ENCODE assay signal across 9 cellular contexts in the genomic region with DNA sequence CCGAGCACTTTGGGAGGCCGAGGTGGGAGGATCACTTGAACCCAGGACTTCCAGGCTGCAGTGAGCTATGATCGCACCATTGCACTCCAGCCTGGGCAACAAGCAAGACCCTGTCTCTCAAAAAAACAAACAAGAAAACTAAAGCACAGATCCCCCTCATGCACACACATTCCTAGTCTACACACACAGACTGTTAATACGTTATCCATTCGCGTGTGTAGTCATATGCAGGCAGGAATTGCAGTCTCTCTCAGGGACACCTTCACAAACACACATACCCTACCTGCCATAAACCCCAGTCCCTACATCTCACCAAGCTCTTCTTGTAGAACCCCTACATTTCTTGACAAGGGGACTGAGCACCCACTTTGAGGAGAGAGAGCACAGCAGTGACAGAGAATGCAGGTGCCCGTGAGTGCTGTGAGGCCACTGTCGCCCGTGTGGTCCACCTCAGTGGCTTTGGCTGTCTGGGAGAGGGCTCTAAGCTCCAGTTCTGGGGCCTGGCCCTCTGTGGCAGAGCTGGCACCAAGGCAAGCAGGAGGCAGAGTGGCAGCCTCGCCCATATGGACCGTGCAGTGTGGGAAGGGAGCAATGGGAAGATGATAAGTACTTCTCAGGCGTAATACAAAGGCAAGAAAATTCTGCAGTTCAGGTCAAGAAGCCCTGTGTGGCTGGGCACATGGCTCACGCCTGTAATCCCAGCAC. TPM values are rescaled to one million over a fixed set of nuclear protein-coding genes. Genes with fewer than 3 reads are reported as not detected.
DNase-seq lines count a peak whose midpoint lies in the region; ATAC-seq, FAIRE-seq and TF ChIP-seq lines count a peak whose summit lies in the region.
"Had no signal": no experiment of that assay in that cellular context is flagged by ENCODE, and none has a peak within 500 bp of the region (broad histone marks: within the 10 kb centered on the region; RNA-seq: fewer than 3 reads in every experiment).

No MANE protein-coding gene starts in this region.

- no peaks in the 10 kb centered on the region for H3K79me2 ChIP-seq in GM23338 (replicated peaks; ENCODE audit: insufficient read depth)

- peak overlapping the region; percentile 97 for H3K4me2 ChIP-seq in A549
- peak overlapping the region; percentile 83 for H3K4me2 ChIP-seq in GM23338

- 81% methylated on average over 13 of the region's 13 CpGs for WGBS in A549 (ENCODE audit: missing lambda C conversion rate)

- no peak for FAIRE-seq in A549 (lab: Jason Lieb, UNC)

- intact Hi-C loops in activated T-helper 2 cell treated with anti-CD3 and anti-CD28 coated beads, Interferon-gamma antibody, Interleukin-2, Interleukin-4, amounts not matched to agents 10 μg/mL and 5 μg/mL and 100 μg/mL, durations not matched to agents 14 hours and 24 hours and 36 hours (cut with micrococcal nuclease), result loop anchor here (1.0 to 5.0 kb wide), 5 partner anchors 151 to 571 kb away; a partner anchor contains a TSS

- POLR2A ChIA-PET in A549 (lab: Yijun Ruan, JAX), result interaction anchor here (1.0 to 1.2 kb wide), 4 partner anchors 289 to 585 kb away, joined by 3 to 7 read pairs (median 4); a partner anchor contains a TSS

- H3K9me3 Mint-ChIP-seq in GM23338, result peaks cover 10% of the 10 kb centered on the region; the same call in 2 of the 3 replicates
- H3K9me3 Mint-ChIP-seq in activated T-helper 2 cell treated with anti-CD3 and anti-CD28 coated beads, Interferon-gamma antibody, Interleukin-2, Interleukin-4, amounts not matched to agents 10 μg/mL and 5 μg/mL and 100 μg/mL, durations not matched to agents 14 hours and 24 hours and 36 hours, result no peaks in the 10 kb centered on the region

- peaks cover 15% of the 10 kb centered on the region; the same call in 1 of the 2 replicates for H3F3A ChIP-seq in GM23338 (replicated peaks; ENCODE audit: low read depth)

- H3K9me2 ChIP-seq in GM23338 (ENCODE audit: insufficient read depth), result no peaks in the 10 kb centered on the region

- H3K27ac ChIP-seq in A549, result peak overlapping the region in 1 of 2 experiments; percentile 90; a peak in 2 of 6 replicates
- no peak overlapping the region for H3K27ac ChIP-seq in GM23338 (ENCODE audit: low read depth)

- H3K27ac Mint-ChIP-seq in GM23338, result no peak overlapping the region
- H3K27ac Mint-ChIP-seq in activated T-helper 2 cell treated with anti-CD3 and anti-CD28 coated beads, Interferon-gamma antibody, Interleukin-2, Interleukin-4, amounts not matched to agents 10 μg/mL and 5 μg/mL and 100 μg/mL, durations not matched to agents 14 hours and 24 hours and 36 hours, result peak overlapping the region; percentile 59

- CTCF ChIA-PET in A549 (lab: Yijun Ruan, JAX), result interaction anchor here (0.6 to 3.3 kb wide), 85 partner anchors 11 to 733 kb away, joined by 3 to 410 read pairs (median 5); a partner anchor contains a TSS

- no peak overlapping the region for H2AFZ ChIP-seq in GM23338

- TF ChIP-seq CTCF in A549 (IDR thresholded peaks at IDR 0.05), result no peak
- no peak for TF ChIP-seq CTCF in GM23338 (conservative IDR thresholded peaks at IDR 0.05; ENCODE audit: low read depth in 2 of 2)

- ATAC-seq in A549 (no peak), GM23338 (no peak), HG03139 (IDR thresholded peaks at IDR 0.05; ENCODE audit: unreplicated experiment) (no peak), GM18858 (IDR thresholded peaks at IDR 0.05; ENCODE audit: unreplicated experiment) (no peak)

- peaks cover 26% of the 10 kb centered on the region for H3K4me1 Mint-ChIP-seq in GM23338
- H3K4me1 Mint-ChIP-seq in activated T-helper 2 cell treated with anti-CD3 and anti-CD28 coated beads, Interferon-gamma antibody, Interleukin-2, Interleukin-4, amounts not matched to agents 10 μg/mL and 5 μg/mL and 100 μg/mL, durations not matched to agents 14 hours and 24 hours and 36 hours (ENCODE audit: low read depth), result peaks cover 53% of the 10 kb centered on the region

- no peak for TF ChIP-seq POLR2A in A549 (IDR thresholded peaks at IDR 0.05; ENCODE audit: low read length)

- H3K4me3 Mint-ChIP-seq in GM23338, result peak overlapping the region; percentile 83
- peak overlapping the region; percentile 96 for H3K4me3 Mint-ChIP-seq in activated T-helper 2 cell treated with anti-CD3 and anti-CD28 coated beads, Interferon-gamma antibody, Interleukin-2, Interleukin-4, amounts not matched to agents 10 μg/mL and 5 μg/mL and 100 μg/mL, durations not matched to agents 14 hours and 24 hours and 36 hours (ENCODE audit: low read depth)

- DNase-seq in A549 (ENCODE audit: low read depth in 1 of 2, low spot score in 1 of 2), result no peak
- no peak for DNase-seq in GM23338 (ENCODE audit: low spot score)
- no peak for DNase-seq in activated T-helper 2 cell treated with anti-CD3 and anti-CD28 coated beads, Interferon-gamma antibody, Interleukin-2, Interleukin-4, amounts not matched to agents 10 μg/mL and 5 μg/mL and 100 μg/mL, durations not matched to agents 14 hours and 24 hours and 36 hours (ENCODE audit: low spot score)
- DNase-seq in kidney glomerular epithelial cell (lab: John Stamatoyannopoulos, UW), result peak; percentile 14
- no peak for DNase-seq in NCI-H226
- no peak for DNase-seq in NCI-H146 (lab: John Stamatoyannopoulos, UW)
- DNase-seq: DMS 273 treated with DMSO at 0.1 percent for 48 hours had no signal

- no peaks in the 10 kb centered on the region for H4K20me1 ChIP-seq in GM23338 (replicated peaks; ENCODE audit: insufficient read depth)

- H3K36me3 ChIP-seq in GM23338 (ENCODE audit: insufficient read depth), result no peaks in the 10 kb centered on the region

- TF ChIP-seq RAD21 in A549 (conservative IDR thresholded peaks at IDR 0.05 in 1 of 2, IDR thresholded peaks at IDR 0.05 in 1 of 2), result no peak

- H3K36me3 Mint-ChIP-seq in GM23338 (ENCODE audit: low read depth), result peaks cover 18% of the 10 kb centered on the region
- peaks cover 57% of the 10 kb centered on the region for H3K36me3 Mint-ChIP-seq in activated T-helper 2 cell treated with anti-CD3 and anti-CD28 coated beads, Interferon-gamma antibody, Interleukin-2, Interleukin-4, amounts not matched to agents 10 μg/mL and 5 μg/mL and 100 μg/mL, durations not matched to agents 14 hours and 24 hours and 36 hours (ENCODE audit: low read depth)

- no peaks in the 10 kb centered on the region for H3K9me3 ChIP-seq in A549

- TF ChIP-seq EP300 in A549 (IDR thresholded peaks at IDR 0.05), result no peak

- no peaks in the 10 kb centered on the region for H3K27me3 ChIP-seq in GM23338 (ENCODE audit: insufficient read depth)

- H3K4me3 ChIP-seq in A549, result no peak overlapping the region
- peak overlapping the region; percentile 76 for H3K4me3 ChIP-seq in GM23338

- H3K4me1 ChIP-seq in A549 (peaks cover 21% of the 10 kb centered on the region), GM23338 (ENCODE audit: insufficient read depth) (no peaks in the 10 kb centered on the region)

- H3K27me3 Mint-ChIP-seq in GM23338 (ENCODE audit: insufficient read depth, low read depth, poor library complexity), result peaks cover 27% of the 10 kb centered on the region
- H3K27me3 Mint-ChIP-seq in activated T-helper 2 cell treated with anti-CD3 and anti-CD28 coated beads, Interferon-gamma antibody, Interleukin-2, Interleukin-4, amounts not matched to agents 10 μg/mL and 5 μg/mL and 100 μg/mL, durations not matched to agents 14 hours and 24 hours and 36 hours (ENCODE audit: low read depth), result no peaks in the 10 kb centered on the region

TF ChIP-seq in A549, 52 proteins besides CTCF, POLR2A, EP300 and RAD21 (continues in another document):
- TF ChIP-seq CHD4 (IDR thresholded peaks at IDR 0.05; ENCODE audit: borderline replicate concordance) (no peak), MYC (IDR thresholded peaks at IDR 0.05; ENCODE audit: borderline replicate concordance, low read length) (no peak), CEBPB (IDR thresholded peaks at IDR 0.05) (no peak), POLR2AphosphoS2 (conservative IDR thresholded peaks at IDR 0.05; ENCODE audit: low read length) (no peak), GATA3 (IDR thresholded peaks at IDR 0.05; ENCODE audit: borderline replicate concordance) (no peak), NPAS2 (CRISPR knock-in tag; IDR thresholded peaks at IDR 0.05; ENCODE audit: borderline replicate concordance) (no peak)

TF ChIP-seq in GM23338, 12 proteins besides CTCF, POLR2A, EP300 and RAD21 (continues in another document):
- TF ChIP-seq ZNF331 (CRISPR knock-in tag; IDR thresholded peaks at IDR 0.05; ENCODE audit: low read depth), result no peak
- TF ChIP-seq EZH2 (IDR thresholded peaks at IDR 0.05; ENCODE audit: low read depth, unreplicated experiment), result no peak
- no peak for TF ChIP-seq ZNF114 (CRISPR knock-in tag; IDR thresholded peaks at IDR 0.05)
- no peak for TF ChIP-seq EZH2phosphoT487 (IDR thresholded peaks at IDR 0.05; ENCODE audit: unreplicated experiment)
- no peak for TF ChIP-seq POLR2AphosphoS5 (IDR thresholded peaks at IDR 0.05; ENCODE audit: low read depth)
- TF ChIP-seq JUNB (IDR thresholded peaks at IDR 0.05; ENCODE audit: unreplicated experiment), result no peak

RNA-seq across cellular contexts. Expression of a gene that starts 34.2 kb away (rescaled TPM):
- polyA plus RNA-seq in A549 (2011; rRNA removed) (10.7 and 11.7 TPM in 2 replicates), A549 (2017; fragmentation: RNase III; extraction: RNeasy Plus Mini Kit Qiagen cat#74134 plus additional on column Dnase treatment) (29.9 to 32.2 TPM (median 31.4 TPM) in 3 replicates), GM23338 (2016; fragmentation: Nextera tagmentation; extraction: Ambion mirVana) (40.7 and 49.4 TPM in 2 replicates)
- polyA plus RNA-seq in A549 (2012; cell fraction: cytosol; rRNA removed), result 9.3 and 13.6 TPM in 2 replicates
- polyA plus RNA-seq in A549 (2012; cell fraction: nucleus; rRNA removed), result 7.2 and 9.0 TPM in 2 replicates
- polyA minus RNA-seq in A549 (2011; rRNA and poly(A)+ RNA removed), result 7.4 and 9.3 TPM in 2 replicates
- total RNA-seq in GM23338 (2014; rRNA removed; shearing (Covaris generic)), result 59.2 and 59.9 TPM in 2 replicates
- 130 and 131 TPM in 2 replicates for total RNA-seq in activated T-helper 2 cell treated with anti-CD3 and anti-CD28 coated beads, Interferon-gamma antibody, Interleukin-2, Interleukin-4, amounts not matched to agents 10 μg/mL and 5 μg/mL and 100 μg/mL, durations not matched to agents 14 hours and 24 hours and 36 hours

RNA-seq across cellular contexts. Expression of a gene that starts 59.0 kb away (rescaled TPM):
- 29.6 and 31.1 TPM in 2 replicates for polyA plus RNA-seq in A549 (2011; rRNA removed)
- polyA plus RNA-seq in A549 (2012; cell fraction: cytosol; rRNA removed), result 18.3 and 24.8 TPM in 2 replicates
- 36.1 and 36.4 TPM in 2 replicates for polyA plus RNA-seq in A549 (2012; cell fraction: nucleus; rRNA removed)
- polyA plus RNA-seq in A549 (2017; fragmentation: RNase III; extraction: RNeasy Plus Mini Kit Qiagen cat#74134 plus additional on column Dnase treatment), result 20.0 to 27.4 TPM (median 23.3 TPM) in 3 replicates
- polyA minus RNA-seq in A549 (2011; rRNA and poly(A)+ RNA removed), result 71.4 and 90.3 TPM in 2 replicates
- total RNA-seq in GM23338 (2014; rRNA removed; shearing (Covaris generic)), result 3.5 and 6.3 TPM in 2 replicates
- polyA plus RNA-seq in GM23338 (2016; fragmentation: Nextera tagmentation; extraction: Ambion mirVana), result 2.7 and 3.5 TPM in 2 replicates
- 3.2 and 3.5 TPM in 2 replicates for total RNA-seq in activated T-helper 2 cell treated with anti-CD3 and anti-CD28 coated beads, Interferon-gamma antibody, Interleukin-2, Interleukin-4, amounts not matched to agents 10 μg/mL and 5 μg/mL and 100 μg/mL, durations not matched to agents 14 hours and 24 hours and 36 hours
